ENCODE assay signal across 8 cellular contexts in genomic region chr19:4830768-4831265, GRCh38. TPM values are rescaled to one million over a fixed set of nuclear protein-coding genes. Genes with fewer than 3 reads are reported as not detected.
DNase-seq lines count a peak whose midpoint lies in the region; TF ChIP-seq lines count a peak whose summit lies in the region.

No MANE protein-coding gene starts in this region.

- no peaks in the 10 kb centered on the region for H3K9me3 Mint-ChIP-seq in CD8-positive, alpha-beta memory T cell

- peaks cover 18% of the 10 kb centered on the region for H3K4me1 ChIP-seq in CD8-positive, alpha-beta memory T cell (ENCODE audit: insufficient read depth, low read length)
- H3K4me1 ChIP-seq in esophagus (ENCODE audit: control insufficient read depth in 2 of 2, insufficient read depth in 2 of 2, low read length in 1 of 2) (peaks cover 0 to 6% of the 10 kb centered on the region in 2 donors), ovary (ENCODE audit: insufficient read depth) (peaks cover 2% of the 10 kb centered on the region)

- H3K4me3 ChIP-seq in CD8-positive, alpha-beta memory T cell (ENCODE audit: low read length) = peak overlapping the region; percentile 75
- H3K4me3 ChIP-seq in esophagus (ENCODE audit: low read depth in 1 of 2, low read length in 2 of 2) (peak overlapping the region; percentile 66 to 74), ovary (peak overlapping the region; percentile 85)

- CTCF ChIA-PET in CD8-positive, alpha-beta memory T cell (lab: Charles Lee) = interaction anchor here (1.0 to 7.8 kb wide), 5 partner anchors 19 to 200 kb away, joined by 3 to 55 read pairs (median 6); no protein-coding TSS in a partner anchor
- CTCF ChIA-PET in RWPE1 (lab: Yijun Ruan, JAX) = no interaction called here

- no peak for DNase-seq in CD8-positive, alpha-beta memory T cell
- DNase-seq in RWPE1 (ENCODE audit: low spot score) (peak; percentile 28), ovary (no peak), COLO829 (ENCODE audit: low spot score) (no peak), kidney glomerular epithelial cell (lab: John Stamatoyannopoulos, UW) (no peak), islet precursor cell (no peak)
- DNase-seq in stimulated activated naive CD4-positive, alpha-beta T cell (lab: John Stamatoyannopoulos, UW) = no peak

- TF ChIP-seq CTCF in RWPE1 (conservative IDR thresholded peaks at IDR 0.05; ENCODE audit: low read depth) = no peak
- TF ChIP-seq CTCF in ovary (IDR thresholded peaks at IDR 0.05) = no peak

- peaks cover 24 to 41% (median 30%) of the 10 kb centered on the region in 3 donors for H3K4me1 Mint-ChIP-seq in CD8-positive, alpha-beta memory T cell

- no peaks in the 10 kb centered on the region for H3K27me3 ChIP-seq in CD8-positive, alpha-beta memory T cell (ENCODE audit: insufficient read depth, low read length, poor library complexity, severe bottlenecking)
- no peaks in the 10 kb centered on the region for H3K27me3 ChIP-seq in esophagus (ENCODE audit: control insufficient read depth in 1 of 2, insufficient read depth in 2 of 2, low read length in 2 of 2)
- no peaks in the 10 kb centered on the region for H3K27me3 ChIP-seq in ovary

- H3K27ac ChIP-seq in CD8-positive, alpha-beta memory T cell (ENCODE audit: low read depth, low read length) = peak overlapping the region; percentile 76
- H3K27ac ChIP-seq in RWPE1 = peak overlapping the region; percentile 86
- peak overlapping the region; percentile 84 to 89 for H3K27ac ChIP-seq in esophagus (ENCODE audit: low read depth in 2 of 2, low read length in 1 of 2)
- H3K27ac ChIP-seq in ovary = peak overlapping the region; percentile 79 to 92

- peak overlapping the region; percentile 87 to 95 (median 91) for H3K4me3 Mint-ChIP-seq in CD8-positive, alpha-beta memory T cell

- peak overlapping the region; percentile 75 to 99 (median 93) for H3K27ac Mint-ChIP-seq in CD8-positive, alpha-beta memory T cell

- 38 to 46% methylated on average over 6 of the region's 6 CpGs for WGBS in esophagus, 2 donors
- 56 to 71% (median 57%) methylated on average over 6 of the region's 6 CpGs for WGBS in ovary, 3 donors

- intact Hi-C loops in ovary (cut with DNase I) = no loop called here

- H3K9me3 ChIP-seq in CD8-positive, alpha-beta memory T cell (ENCODE audit: low read length) = no peaks in the 10 kb centered on the region
- H3K9me3 ChIP-seq in esophagus (ENCODE audit: control insufficient read depth in 2 of 2, insufficient read depth in 1 of 2, low read depth in 1 of 2, low read length in 1 of 2) (no peaks in the 10 kb centered on the region), ovary (no peaks in the 10 kb centered on the region)

- TF ChIP-seq EP300 in ovary (IDR thresholded peaks at IDR 0.05) = no peak

- TF ChIP-seq POLR2A in ovary (IDR thresholded peaks at IDR 0.05) = no peak

- H3K36me3 Mint-ChIP-seq in CD8-positive, alpha-beta memory T cell = peaks cover 0 to 7% (median 0%) of the 10 kb centered on the region in 3 donors

- H3K27me3 Mint-ChIP-seq in CD8-positive, alpha-beta memory T cell = no peaks in the 10 kb centered on the region

- no peaks in the 10 kb centered on the region for H3K36me3 ChIP-seq in CD8-positive, alpha-beta memory T cell (ENCODE audit: insufficient read depth, low read length)
- no peaks in the 10 kb centered on the region for H3K36me3 ChIP-seq in esophagus (ENCODE audit: control insufficient read depth in 2 of 2, insufficient read depth in 2 of 2, low read length in 1 of 2)
- no peaks in the 10 kb centered on the region for H3K36me3 ChIP-seq in ovary

- POLR2A ChIA-PET in CD8-positive, alpha-beta memory T cell (lab: Charles Lee) = interaction anchor here (0.6 to 1.1 kb wide), 2 partner anchors 9 to 40 kb away, joined by 3 to 5 read pairs; no protein-coding TSS in a partner anchor
- POLR2A ChIA-PET in RWPE1 (lab: Yijun Ruan, JAX; ENCODE audit: low non-redundant PET) = no interaction called here

RNA-seq across cellular contexts. Expression of gene TICAM1, which starts 0.7 kb away (rescaled TPM):
- 10 to 100 TPM; 24.4 to 26.5 TPM for total RNA-seq in CD8-positive, alpha-beta memory T cell
- 13.8 TPM for polyA plus RNA-seq in CD8-positive, alpha-beta memory T cell
- polyA plus RNA-seq in esophagus (10 to 100 TPM; 40.8 to 50.4 TPM), ovary (1 to 10 TPM; 2.5 to 7.8 TPM)
- 10 to 100 TPM in 2 of 7 donors, 1 to 10 TPM in 5; 3.6 to 13.3 (median 9.6) TPM for total RNA-seq in ovary

RNA-seq across cellular contexts. Expression of gene PLIN3, which starts 36.6 kb away (rescaled TPM):
- total RNA-seq in CD8-positive, alpha-beta memory T cell = 10 to 100 TPM; 12.3 to 15.4 TPM
- 21.6 TPM for polyA plus RNA-seq in CD8-positive, alpha-beta memory T cell
- polyA plus RNA-seq in esophagus (100 to 1,000 TPM in 1 of 2 donors, 10 to 100 TPM in 1; 96.5 to 142 TPM), ovary (10 to 100 TPM; 48.7 to 51.9 TPM)
- 10 to 100 TPM; 26.1 to 83.9 (median 73.7) TPM for total RNA-seq in ovary

RNA-seq across cellular contexts. Expression of gene FEM1A, which starts 39.3 kb away (rescaled TPM):
- 10 to 100 TPM; 25.5 to 26.0 TPM for total RNA-seq in CD8-positive, alpha-beta memory T cell
- 4.3 TPM for polyA plus RNA-seq in CD8-positive, alpha-beta memory T cell
- polyA plus RNA-seq in esophagus = 1 to 10 TPM; 5.2 to 6.1 TPM
- 10 to 100 TPM in 2 of 7 donors, 1 to 10 TPM in 5; 7.4 to 11.4 (median 9.1) TPM for total RNA-seq in ovary
- polyA plus RNA-seq in ovary = 1 to 10 TPM; 3.6 to 4.4 TPM
